8 cellular contexts compared by ENCODE assay signal in the genomic region with DNA sequence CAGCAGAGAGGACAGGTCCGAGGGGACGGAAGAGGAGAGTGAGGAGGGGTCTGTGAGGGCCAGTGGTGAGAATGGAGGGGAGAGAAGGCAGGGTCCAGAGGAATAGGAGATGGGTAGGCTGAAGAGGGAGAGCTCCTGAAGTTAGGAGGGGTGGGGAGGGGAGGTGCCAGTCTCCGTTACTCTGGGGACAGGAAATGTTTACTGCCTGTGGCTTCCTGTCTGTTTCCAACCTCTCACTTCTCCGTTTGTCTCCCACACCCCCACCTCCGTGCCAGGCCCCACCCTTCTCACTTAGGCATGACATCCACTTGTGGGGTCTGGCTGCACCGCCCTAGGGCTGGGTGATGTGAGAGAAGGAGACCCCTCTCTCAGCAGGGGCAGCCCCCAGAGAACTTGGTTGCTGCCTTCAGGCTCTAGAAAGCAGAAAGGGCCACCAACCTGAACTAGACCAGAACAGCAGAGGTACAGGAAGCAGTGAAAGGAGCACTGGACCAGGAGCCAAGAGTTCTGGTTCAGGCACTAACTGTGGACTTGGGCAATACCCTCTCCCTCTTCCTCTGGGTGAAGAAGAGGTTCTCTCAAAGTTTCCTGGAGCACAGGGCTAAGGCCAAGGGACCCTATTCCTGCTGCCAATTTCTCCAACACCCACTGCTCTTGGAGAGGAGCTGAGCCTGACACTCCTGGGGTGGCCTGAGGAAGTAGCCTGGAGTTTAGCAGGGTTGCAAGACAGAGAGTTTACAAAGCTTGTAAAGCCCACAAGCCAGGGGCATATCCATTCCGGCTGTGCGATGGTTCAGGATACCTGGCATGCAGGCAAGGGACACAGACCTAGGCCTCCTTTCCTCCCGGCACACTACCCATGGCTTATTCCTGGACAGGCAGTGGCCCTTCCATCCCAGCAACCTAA. TPM values are rescaled to one million over a fixed set of nuclear protein-coding genes. Genes with fewer than 3 reads are reported as not detected.
DNase-seq lines count a peak whose midpoint lies in the region; ATAC-seq and TF ChIP-seq lines count a peak whose summit lies in the region.

No MANE protein-coding gene starts in this region.

- H3K36me3 Mint-ChIP-seq in activated naive CD8-positive, alpha-beta T cell treated with anti-CD3 and anti-CD28 coated beads for 36 hours: peaks cover 16% of the 10 kb centered on the region
- peaks cover 7% of the 10 kb centered on the region for H3K36me3 Mint-ChIP-seq in Calu3 (ENCODE audit: insufficient read depth, unreplicated experiment)

- CTCF ChIA-PET in Calu3 (lab: Charles Lee): interaction anchor here (0.7 to 1.2 kb wide), 2 partner anchors 9 to 14 kb away, joined by 3 read pairs; no protein-coding TSS in a partner anchor

- intact Hi-C loops in Calu3 (cut with micrococcal nuclease; ENCODE audit: unreplicated experiment): no loop called here

- H3K36me3 ChIP-seq in lung (ENCODE audit: control insufficient read depth in 2 of 2, insufficient read depth in 2 of 2, low read length in 2 of 2): peaks cover 6 to 11% of the 10 kb centered on the region in 2 donors

- peak overlapping the region; percentile 84 to 91 for H3K27ac ChIP-seq in lung (ENCODE audit: low read depth in 1 of 2, low read length in 1 of 2)

- peak; percentile 66 for ATAC-seq in GM21576 (IDR thresholded peaks at IDR 0.05; ENCODE audit: unreplicated experiment)
- peak; percentile 60 for ATAC-seq in lung (ENCODE audit: insufficient read depth, low FRiP score)
- no peak for ATAC-seq in GM18870 (IDR thresholded peaks at IDR 0.05; ENCODE audit: unreplicated experiment)
- ATAC-seq in HG03045 (IDR thresholded peaks at IDR 0.05; ENCODE audit: unreplicated experiment): no peak

- no peaks in the 10 kb centered on the region for H3K9me3 Mint-ChIP-seq in activated naive CD8-positive, alpha-beta T cell treated with anti-CD3 and anti-CD28 coated beads for 36 hours
- no peaks in the 10 kb centered on the region for H3K9me3 Mint-ChIP-seq in Calu3 (ENCODE audit: low read depth, unreplicated experiment)

- no peaks in the 10 kb centered on the region for H3K9me3 ChIP-seq in lung (ENCODE audit: control insufficient read depth in 2 of 2, insufficient read depth in 1 of 2, low read length in 1 of 2)

- peaks cover 57% of the 10 kb centered on the region for H3K4me1 Mint-ChIP-seq in activated naive CD8-positive, alpha-beta T cell treated with anti-CD3 and anti-CD28 coated beads for 36 hours
- peaks cover 20% of the 10 kb centered on the region for H3K4me1 Mint-ChIP-seq in Calu3 (ENCODE audit: low read depth, unreplicated experiment)

- BruUV-seq in Calu3 (replicated peaks; lab: Mats Ljungman, UMichigan): no TSS peak

- peak overlapping the region; percentile 59 for H3K4me3 Mint-ChIP-seq in activated naive CD8-positive, alpha-beta T cell treated with anti-CD3 and anti-CD28 coated beads for 36 hours
- no peak overlapping the region for H3K4me3 Mint-ChIP-seq in Calu3 (ENCODE audit: low read depth, unreplicated experiment)

- DNase-seq in SKM-1 treated with dmso at 0.1 percent for 144 hours (lab: John Stamatoyannopoulos, UW; ENCODE audit: unreplicated experiment) (peak; percentile 56), lung (ENCODE audit: low spot score) (peak; percentile 68), Calu3 (no peak)
- peak; percentile 75 for DNase-seq in activated naive CD8-positive, alpha-beta T cell treated with anti-CD3 and anti-CD28 coated beads for 36 hours
- DNase-seq in stimulated activated CD8-positive, alpha-beta memory T cell treated with anti-CD3 and anti-CD28 coated beads, Interleukin-7, amount 100 ng/mL, for 48 hours (ENCODE audit: extremely low read depth in 1 of 2, low read depth in 1 of 2): peak; percentile 41 to 62

- 12 to 37% methylated on average over 8 to 9 of the region's 9 CpGs for WGBS in lung, 2 donors

- peak overlapping the region; percentile 76 for H3K27ac Mint-ChIP-seq in activated naive CD8-positive, alpha-beta T cell treated with anti-CD3 and anti-CD28 coated beads for 36 hours
- H3K27ac Mint-ChIP-seq in Calu3 (ENCODE audit: unreplicated experiment): no peak overlapping the region

- H3K27me3 ChIP-seq in lung (ENCODE audit: control insufficient read depth, insufficient read depth): no peaks in the 10 kb centered on the region

- H3K4me1 ChIP-seq in lung (ENCODE audit: control insufficient read depth in 2 of 2, insufficient read depth in 2 of 2, low read length in 2 of 2): peaks cover 27 to 28% of the 10 kb centered on the region in 2 donors

- no peak overlapping the region for H3K4me3 ChIP-seq in lung

- H3K27me3 Mint-ChIP-seq in activated naive CD8-positive, alpha-beta T cell treated with anti-CD3 and anti-CD28 coated beads for 36 hours: no peaks in the 10 kb centered on the region
- no peaks in the 10 kb centered on the region for H3K27me3 Mint-ChIP-seq in Calu3 (ENCODE audit: unreplicated experiment)

- TF ChIP-seq CTCF in lung (IDR thresholded peaks at IDR 0.05; ENCODE audit: control extremely low read depth, extremely low read depth) (no peak), Calu3 (IDR thresholded peaks at IDR 0.05; ENCODE audit: unreplicated experiment) (no peak)

RNA-seq across cellular contexts. Expression of gene ITGA5, which starts 5.5 kb away (rescaled TPM):
- total RNA-seq in activated naive CD8-positive, alpha-beta T cell treated with anti-CD3 and anti-CD28 coated beads for 36 hours: 10 to 100 TPM; 18.3 to 20.1 TPM
- 100 to 1,000 TPM in 1 of 2 donors, 10 to 100 TPM in 1; 71.2 to 131 TPM for total RNA-seq in lung
- 100 to 1,000 TPM in 1 of 2 donors, 10 to 100 TPM in 1; 39.8 to 134 TPM for polyA plus RNA-seq in lung
- 8.0 and 9.5 TPM in 2 replicates for total RNA-seq in Calu3 (2022)

RNA-seq across cellular contexts. Expression of gene ZNF385A, which starts 29.0 kb away (rescaled TPM):
- 1 to 10 TPM; 1.0 to 1.1 TPM for total RNA-seq in activated naive CD8-positive, alpha-beta T cell treated with anti-CD3 and anti-CD28 coated beads for 36 hours
- 10 to 100 TPM in 1 of 2 donors, 1 to 10 TPM in 1; 7.6 to 26.1 TPM for total RNA-seq in lung
- 10 to 100 TPM; 15.3 to 17.9 TPM for polyA plus RNA-seq in lung
- total RNA-seq in Calu3 (2022): 9.1 and 9.5 TPM in 2 replicates

RNA-seq across cellular contexts. Expression of gene GPR84, which starts 49.3 kb away (rescaled TPM):
- total RNA-seq in activated naive CD8-positive, alpha-beta T cell treated with anti-CD3 and anti-CD28 coated beads for 36 hours: 1 to 10 TPM in 1 of 2 experiments, under 1 TPM in 1; 0.62 to 1.2 TPM
- total RNA-seq in lung (1 to 10 TPM; 1.5 to 2.6 TPM), Calu3 (2022) (not detected in 2 replicates)
- 10 to 100 TPM in 1 of 2 donors, under 1 TPM in 1; 0.73 to 76.1 TPM for polyA plus RNA-seq in lung

RNA-seq across cellular contexts. Expression of gene GTSF1, which starts 59.9 kb away (rescaled TPM):
- total RNA-seq in activated naive CD8-positive, alpha-beta T cell treated with anti-CD3 and anti-CD28 coated beads for 36 hours: 1 to 10 TPM; 7.8 to 9.6 TPM
- total RNA-seq in lung: 1 to 10 TPM in 1 of 2 donors, under 1 TPM in 1; 0.68 to 1.2 TPM
- polyA plus RNA-seq in lung: 1 to 10 TPM in 1 of 2 donors, under 1 TPM in 1; 0.69 to 2.1 TPM
- total RNA-seq in Calu3 (2022): 85.7 and 94.5 TPM in 2 replicates

Comparison
In these comparisons a context has a peak if more than half of its experiments do, and no peak if none do; other contexts are left out.
1. ATAC-seq: peak in GM21576 (single experiment) and lung (single experiment); none in GM18870 (single experiment) and HG03045 (single experiment).